Comparison of ENCODE assay signal across 25 cellular contexts in genomic region chr2:170229125-170229524, GRCh38. TPM values are rescaled to one million over a fixed set of nuclear protein-coding genes. Genes with fewer than 3 reads are reported as not detected.
"Had no signal": no experiment of that assay in that cellular context is flagged by ENCODE, and none has a peak within 500 bp of the region (broad histone marks: within the 10 kb centered on the region; RNA-seq: fewer than 3 reads in every experiment).

No MANE protein-coding gene starts in this region.

- DNase-seq: activated B cell treated with CpG ODN at 0.5 μM for 24 hours; activated CD4-positive, alpha-beta T cell treated with anti-CD3 and anti-CD28 coated beads for 36 hours; activated CD4-positive, alpha-beta T cell treated with anti-CD3 and anti-CD28 coated beads, Interleukin-2, amount 50 U/mL, for 48 hours; activated effector memory CD4-positive, alpha-beta T cell treated with Interleukin-2 at 50 U/mL for 16 hours; activated naive CD4-positive, alpha-beta T cell treated with anti-CD3 and anti-CD28 coated beads for 36 hours; activated naive CD8-positive, alpha-beta T cell treated with anti-CD3 and anti-CD28 coated beads, Interleukin-2, amount 10 ng/mL, durations not matched to agents 7 days and 5 days; activated T-cell treated with anti-CD3 and anti-CD28 coated beads, Interleukin-2, amount 50 U/mL, for 72 hours; amniotic stem cell; effector memory CD4-positive, alpha-beta T cell; foreskin keratinocyte; kidney glomerular epithelial cell; left ventricle myocardium inferior; naive thymus-derived CD4-positive, alpha-beta T cell; posterior cingulate gyrus; stimulated activated CD4-positive, alpha-beta T cell treated with anti-CD3 and anti-CD28 coated beads, Interleukin-2, amount 100 ng/mL, for 24 hours; stimulated activated naive CD8-positive, alpha-beta T cell treated with anti-CD3 and anti-CD28 coated beads, Interleukin-15, amount 100 ng/mL, for 72 hours had no signal

- H3K27me3 ChIP-seq: breast epithelium, foreskin keratinocyte, neural progenitor cell, suprapubic skin, tibial nerve had no signal

- H3K4me2 ChIP-seq: neural progenitor cell had no signal

- H3K36me3 ChIP-seq: breast epithelium, left ventricle myocardium inferior, neural progenitor cell, suprapubic skin, tibial nerve had no signal

- H3K9ac ChIP-seq: neural progenitor cell had no signal

- H3K9me3 ChIP-seq: breast epithelium, left ventricle myocardium inferior, suprapubic skin, tibial nerve had no signal

- H3K4me1 ChIP-seq: breast epithelium, foreskin keratinocyte, neural progenitor cell, suprapubic skin, tibial nerve had no signal

- H3K27ac ChIP-seq: breast epithelium, foreskin keratinocyte, left ventricle myocardium inferior, neural progenitor cell, suprapubic skin, tibial nerve had no signal

- H3K4me3 ChIP-seq: breast epithelium, left ventricle myocardium inferior, neural progenitor cell, suprapubic skin, tibial nerve had no signal

- ATAC-seq: activated CD4-positive, alpha-beta T cell treated with anti-CD3 and anti-CD28 coated beads for 36 hours; activated T-cell treated with anti-CD3 and anti-CD28 coated beads, Interleukin-2, amount 50 U/mL, for 72 hours; foreskin keratinocyte; naive thymus-derived CD4-positive, alpha-beta T cell; stimulated activated effector memory CD8-positive, alpha-beta T cell treated with anti-CD3 and anti-CD28 coated beads, Interleukin-12 subunit alpha, Interleukin-12 subunit beta, amount 100 ng/mL, for 72 hours; stimulated activated naive CD8-positive, alpha-beta T cell treated with anti-CD3 and anti-CD28 coated beads, Interleukin-15, amount 100 ng/mL, for 72 hours had no signal

- FAIRE-seq: colon had no signal

RNA-seq across cellular contexts. Expression of gene MYO3B, which starts 51.2 kb away (rescaled TPM):
- total RNA-seq: activated B cell treated with CpG ODN at 0.5 μM for 24 hours, dermis microvascular lymphatic vessel endothelial cell, lung microvascular endothelial cell, omental fat pad had no signal
- polyA plus RNA-seq: naive thymus-derived CD4-positive, alpha-beta T cell had no signal
